ENCODE assay signal across 1 cellular context in genomic region chr2:36659872-36660312, GRCh38.
A peak's percentile ranks its signal among the peaks of the same experiment; 100 is the strongest.
TF ChIP-seq lines count a peak whose summit lies in the region.

No MANE protein-coding gene starts in this region.

TF ChIP-seq in HepG2, 621 proteins besides CTCF, POLR2A, EP300 and RAD21 (continued from another document and continues in another):
- peak; percentile 55; the same call in 1 of the 2 replicates for TF ChIP-seq NR2C2 (CRISPR knock-in tag; IDR thresholded peaks at IDR 0.05; ENCODE audit: borderline replicate concordance)
- TF ChIP-seq, protein P1, sequence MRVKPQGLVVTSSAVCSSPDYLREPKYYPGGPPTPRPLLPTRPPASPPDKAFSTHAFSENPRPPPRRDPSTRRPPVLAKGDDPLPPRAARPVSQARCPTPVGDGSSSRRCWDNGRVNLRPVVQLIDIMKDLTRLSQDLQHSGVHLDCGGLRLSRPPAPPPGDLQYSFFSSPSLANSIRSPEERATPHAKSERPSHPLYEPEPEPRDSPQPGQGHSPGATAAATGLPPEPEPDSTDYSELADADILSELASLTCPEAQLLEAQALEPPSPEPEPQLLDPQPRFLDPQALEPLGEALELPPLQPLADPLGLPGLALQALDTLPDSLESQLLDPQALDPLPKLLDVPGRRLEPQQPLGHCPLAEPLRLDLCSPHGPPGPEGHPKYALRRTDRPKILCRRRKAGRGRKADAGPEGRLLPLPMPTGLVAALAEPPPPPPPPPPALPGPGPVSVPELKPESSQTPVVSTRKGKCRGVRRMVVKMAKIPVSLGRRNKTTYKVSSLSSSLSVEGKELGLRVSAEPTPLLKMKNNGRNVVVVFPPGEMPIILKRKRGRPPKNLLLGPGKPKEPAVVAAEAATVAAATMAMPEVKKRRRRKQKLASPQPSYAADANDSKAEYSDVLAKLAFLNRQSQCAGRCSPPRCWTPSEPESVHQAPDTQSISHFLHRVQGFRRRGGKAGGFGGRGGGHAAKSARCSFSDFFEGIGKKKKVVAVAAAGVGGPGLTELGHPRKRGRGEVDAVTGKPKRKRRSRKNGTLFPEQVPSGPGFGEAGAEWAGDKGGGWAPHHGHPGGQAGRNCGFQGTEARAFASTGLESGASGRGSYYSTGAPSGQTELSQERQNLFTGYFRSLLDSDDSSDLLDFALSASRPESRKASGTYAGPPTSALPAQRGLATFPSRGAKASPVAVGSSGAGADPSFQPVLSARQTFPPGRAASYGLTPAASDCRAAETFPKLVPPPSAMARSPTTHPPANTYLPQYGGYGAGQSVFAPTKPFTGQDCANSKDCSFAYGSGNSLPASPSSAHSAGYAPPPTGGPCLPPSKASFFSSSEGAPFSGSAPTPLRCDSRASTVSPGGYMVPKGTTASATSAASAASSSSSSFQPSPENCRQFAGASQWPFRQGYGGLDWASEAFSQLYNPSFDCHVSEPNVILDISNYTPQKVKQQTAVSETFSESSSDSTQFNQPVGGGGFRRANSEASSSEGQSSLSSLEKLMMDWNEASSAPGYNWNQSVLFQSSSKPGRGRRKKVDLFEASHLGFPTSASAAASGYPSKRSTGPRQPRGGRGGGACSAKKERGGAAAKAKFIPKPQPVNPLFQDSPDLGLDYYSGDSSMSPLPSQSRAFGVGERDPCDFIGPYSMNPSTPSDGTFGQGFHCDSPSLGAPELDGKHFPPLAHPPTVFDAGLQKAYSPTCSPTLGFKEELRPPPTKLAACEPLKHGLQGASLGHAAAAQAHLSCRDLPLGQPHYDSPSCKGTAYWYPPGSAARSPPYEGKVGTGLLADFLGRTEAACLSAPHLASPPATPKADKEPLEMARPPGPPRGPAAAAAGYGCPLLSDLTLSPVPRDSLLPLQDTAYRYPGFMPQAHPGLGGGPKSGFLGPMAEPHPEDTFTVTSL (CRISPR knock-in tag; IDR thresholded peaks at IDR 0.05; ENCODE audit: borderline replicate concordance) = peak; percentile 98
- no peak for TF ChIP-seq SIN3B (IDR thresholded peaks at IDR 0.05; ENCODE audit: low read length)
- TF ChIP-seq PHF20 (CRISPR knock-in tag; IDR thresholded peaks at IDR 0.05) = no peak
- TF ChIP-seq, protein P2, sequence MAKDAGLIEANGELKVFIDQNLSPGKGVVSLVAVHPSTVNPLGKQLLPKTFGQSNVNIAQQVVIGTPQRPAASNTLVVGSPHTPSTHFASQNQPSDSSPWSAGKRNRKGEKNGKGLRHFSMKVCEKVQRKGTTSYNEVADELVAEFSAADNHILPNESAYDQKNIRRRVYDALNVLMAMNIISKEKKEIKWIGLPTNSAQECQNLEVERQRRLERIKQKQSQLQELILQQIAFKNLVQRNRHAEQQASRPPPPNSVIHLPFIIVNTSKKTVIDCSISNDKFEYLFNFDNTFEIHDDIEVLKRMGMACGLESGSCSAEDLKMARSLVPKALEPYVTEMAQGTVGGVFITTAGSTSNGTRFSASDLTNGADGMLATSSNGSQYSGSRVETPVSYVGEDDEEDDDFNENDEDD (CRISPR knock-in tag; IDR thresholded peaks at IDR 0.05; ENCODE audit: borderline replicate concordance) = no peak
- TF ChIP-seq, protein P3, sequence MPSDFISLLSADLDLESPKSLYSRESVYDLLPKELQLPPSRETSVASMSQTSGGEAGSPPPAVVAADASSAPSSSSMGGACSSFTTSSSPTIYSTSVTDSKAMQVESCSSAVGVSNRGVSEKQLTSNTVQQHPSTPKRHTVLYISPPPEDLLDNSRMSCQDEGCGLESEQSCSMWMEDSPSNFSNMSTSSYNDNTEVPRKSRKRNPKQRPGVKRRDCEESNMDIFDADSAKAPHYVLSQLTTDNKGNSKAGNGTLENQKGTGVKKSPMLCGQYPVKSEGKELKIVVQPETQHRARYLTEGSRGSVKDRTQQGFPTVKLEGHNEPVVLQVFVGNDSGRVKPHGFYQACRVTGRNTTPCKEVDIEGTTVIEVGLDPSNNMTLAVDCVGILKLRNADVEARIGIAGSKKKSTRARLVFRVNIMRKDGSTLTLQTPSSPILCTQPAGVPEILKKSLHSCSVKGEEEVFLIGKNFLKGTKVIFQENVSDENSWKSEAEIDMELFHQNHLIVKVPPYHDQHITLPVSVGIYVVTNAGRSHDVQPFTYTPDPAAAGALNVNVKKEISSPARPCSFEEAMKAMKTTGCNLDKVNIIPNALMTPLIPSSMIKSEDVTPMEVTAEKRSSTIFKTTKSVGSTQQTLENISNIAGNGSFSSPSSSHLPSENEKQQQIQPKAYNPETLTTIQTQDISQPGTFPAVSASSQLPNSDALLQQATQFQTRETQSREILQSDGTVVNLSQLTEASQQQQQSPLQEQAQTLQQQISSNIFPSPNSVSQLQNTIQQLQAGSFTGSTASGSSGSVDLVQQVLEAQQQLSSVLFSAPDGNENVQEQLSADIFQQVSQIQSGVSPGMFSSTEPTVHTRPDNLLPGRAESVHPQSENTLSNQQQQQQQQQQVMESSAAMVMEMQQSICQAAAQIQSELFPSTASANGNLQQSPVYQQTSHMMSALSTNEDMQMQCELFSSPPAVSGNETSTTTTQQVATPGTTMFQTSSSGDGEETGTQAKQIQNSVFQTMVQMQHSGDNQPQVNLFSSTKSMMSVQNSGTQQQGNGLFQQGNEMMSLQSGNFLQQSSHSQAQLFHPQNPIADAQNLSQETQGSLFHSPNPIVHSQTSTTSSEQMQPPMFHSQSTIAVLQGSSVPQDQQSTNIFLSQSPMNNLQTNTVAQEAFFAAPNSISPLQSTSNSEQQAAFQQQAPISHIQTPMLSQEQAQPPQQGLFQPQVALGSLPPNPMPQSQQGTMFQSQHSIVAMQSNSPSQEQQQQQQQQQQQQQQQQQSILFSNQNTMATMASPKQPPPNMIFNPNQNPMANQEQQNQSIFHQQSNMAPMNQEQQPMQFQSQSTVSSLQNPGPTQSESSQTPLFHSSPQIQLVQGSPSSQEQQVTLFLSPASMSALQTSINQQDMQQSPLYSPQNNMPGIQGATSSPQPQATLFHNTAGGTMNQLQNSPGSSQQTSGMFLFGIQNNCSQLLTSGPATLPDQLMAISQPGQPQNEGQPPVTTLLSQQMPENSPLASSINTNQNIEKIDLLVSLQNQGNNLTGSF (CRISPR knock-in tag; IDR thresholded peaks at IDR 0.05) = no peak
- TF ChIP-seq, protein P4, sequence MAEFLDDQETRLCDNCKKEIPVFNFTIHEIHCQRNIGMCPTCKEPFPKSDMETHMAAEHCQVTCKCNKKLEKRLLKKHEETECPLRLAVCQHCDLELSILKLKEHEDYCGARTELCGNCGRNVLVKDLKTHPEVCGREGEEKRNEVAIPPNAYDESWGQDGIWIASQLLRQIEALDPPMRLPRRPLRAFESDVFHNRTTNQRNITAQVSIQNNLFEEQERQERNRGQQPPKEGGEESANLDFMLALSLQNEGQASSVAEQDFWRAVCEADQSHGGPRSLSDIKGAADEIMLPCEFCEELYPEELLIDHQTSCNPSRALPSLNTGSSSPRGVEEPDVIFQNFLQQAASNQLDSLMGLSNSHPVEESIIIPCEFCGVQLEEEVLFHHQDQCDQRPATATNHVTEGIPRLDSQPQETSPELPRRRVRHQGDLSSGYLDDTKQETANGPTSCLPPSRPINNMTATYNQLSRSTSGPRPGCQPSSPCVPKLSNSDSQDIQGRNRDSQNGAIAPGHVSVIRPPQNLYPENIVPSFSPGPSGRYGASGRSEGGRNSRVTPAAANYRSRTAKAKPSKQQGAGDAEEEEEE (CRISPR knock-in tag; IDR thresholded peaks at IDR 0.05; ENCODE audit: borderline replicate concordance) = no peak
- no peak for TF ChIP-seq XRCC5 (optimal IDR thresholded peaks at IDR 0.05; ENCODE audit: low read length)
- TF ChIP-seq KDM2A (CRISPR knock-in tag; IDR thresholded peaks at IDR 0.05; ENCODE audit: borderline replicate concordance, low read depth) = no peak
- no peak for TF ChIP-seq TERF1 (CRISPR knock-in tag; IDR thresholded peaks at IDR 0.05)
- TF ChIP-seq FOXO1 (CRISPR knock-in tag; IDR thresholded peaks at IDR 0.05) = peak; percentile 95
- TF ChIP-seq PRDM4 (CRISPR knock-in tag; IDR thresholded peaks at IDR 0.05; ENCODE audit: borderline replicate concordance) = no peak
- 0 out of 2 replicates have a peak, but pooled peaks have one; percentile 32 for TF ChIP-seq POGK (CRISPR knock-in tag; conservative IDR thresholded peaks at IDR 0.05)
- no peak for TF ChIP-seq ELK4 (CRISPR knock-in tag; IDR thresholded peaks at IDR 0.05; ENCODE audit: borderline replicate concordance)
- TF ChIP-seq RBM39 (IDR thresholded peaks at IDR 0.05; ENCODE audit: low read depth, low read length, poor library complexity, severe bottlenecking) = no peak
- TF ChIP-seq CCAR2 (optimal IDR thresholded peaks at IDR 0.05; ENCODE audit: low read depth, low read length) = no peak
- peak; percentile 94; the same call in 1 of the 2 replicates for TF ChIP-seq SALL1 (CRISPR knock-in tag; IDR thresholded peaks at IDR 0.05)
- no peak for TF ChIP-seq ZFP41 (CRISPR knock-in tag; IDR thresholded peaks at IDR 0.05; ENCODE audit: borderline replicate concordance)
- TF ChIP-seq, protein P5, sequence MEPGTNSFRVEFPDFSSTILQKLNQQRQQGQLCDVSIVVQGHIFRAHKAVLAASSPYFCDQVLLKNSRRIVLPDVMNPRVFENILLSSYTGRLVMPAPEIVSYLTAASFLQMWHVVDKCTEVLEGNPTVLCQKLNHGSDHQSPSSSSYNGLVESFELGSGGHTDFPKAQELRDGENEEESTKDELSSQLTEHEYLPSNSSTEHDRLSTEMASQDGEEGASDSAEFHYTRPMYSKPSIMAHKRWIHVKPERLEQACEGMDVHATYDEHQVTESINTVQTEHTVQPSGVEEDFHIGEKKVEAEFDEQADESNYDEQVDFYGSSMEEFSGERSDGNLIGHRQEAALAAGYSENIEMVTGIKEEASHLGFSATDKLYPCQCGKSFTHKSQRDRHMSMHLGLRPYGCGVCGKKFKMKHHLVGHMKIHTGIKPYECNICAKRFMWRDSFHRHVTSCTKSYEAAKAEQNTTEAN (CRISPR knock-in tag; conservative IDR thresholded peaks at IDR 0.05) = 0 out of 2 replicates have a peak, but pooled peaks have one; percentile 32
- no peak for TF ChIP-seq KLF15 (CRISPR knock-in tag; IDR thresholded peaks at IDR 0.05; ENCODE audit: borderline replicate concordance)
- TF ChIP-seq NFIB (CRISPR knock-in tag; IDR thresholded peaks at IDR 0.05; ENCODE audit: borderline replicate concordance) = no peak
- no peak for TF ChIP-seq BHLHE40 (IDR thresholded peaks at IDR 0.05; ENCODE audit: low read length)
- peak; percentile 85; the same call in 1 of the 2 replicates for TF ChIP-seq FOXK1 (CRISPR knock-in tag; IDR thresholded peaks at IDR 0.05; ENCODE audit: borderline replicate concordance, low read depth)
- peak; percentile 30; the same call in 1 of the 3 replicates for TF ChIP-seq MXI1 (IDR thresholded peaks at IDR 0.05; ENCODE audit: borderline replicate concordance, low read depth, low read length)
- TF ChIP-seq FOXP1 (IDR thresholded peaks at IDR 0.05) = no peak
- TF ChIP-seq FOXP1 (CRISPR knock-in tag; IDR thresholded peaks at IDR 0.05) = peak; percentile 89
- no peak for TF ChIP-seq RBAK (CRISPR knock-in tag; IDR thresholded peaks at IDR 0.05)
- TF ChIP-seq U2AF1 (optimal IDR thresholded peaks at IDR 0.05; ENCODE audit: low read depth, low read length) = no peak
- TF ChIP-seq FOXA1 (IDR thresholded peaks at IDR 0.05) = no peak
- peak; percentile 82 for TF ChIP-seq FOXA1 (CRISPR knock-in tag; IDR thresholded peaks at IDR 0.05)
- peak; percentile 93 for TF ChIP-seq JUND (CRISPR knock-in tag; IDR thresholded peaks at IDR 0.05)
